31 cellular contexts compared by ENCODE assay signal in genomic region chr2:216231867-216232266, GRCh38.
"Had no signal": no experiment of that assay in that cellular context is flagged by ENCODE, and none has a peak within 500 bp of the region (broad histone marks: within the 10 kb centered on the region; RNA-seq: fewer than 3 reads in every experiment).

No MANE protein-coding gene starts in this region.

- H3K4me1 ChIP-seq: body of pancreas, breast epithelium had no signal

- DNase-seq: activated CD4-positive, alpha-beta memory T cell treated with anti-CD3 and anti-CD28 coated beads, Interleukin-2, amount 10 ng/mL, durations not matched to agents 7 days and 5 days; activated CD4-positive, alpha-beta T cell treated with anti-CD3 and anti-CD28 coated beads for 1 hour; activated CD4-positive, alpha-beta T cell treated with anti-CD3 and anti-CD28 coated beads for 36 hours; activated CD4-positive, alpha-beta T cell treated with anti-CD3 and anti-CD28 coated beads for 48 hours; activated CD4-positive, alpha-beta T cell treated with anti-CD3 and anti-CD28 coated beads, Interleukin-2, amount 10 ng/mL, durations not matched to agents 7 days and 5 days; activated CD4-positive, alpha-beta T cell treated with anti-CD3 and anti-CD28 coated beads, Interleukin-2, amount 50 U/mL, for 48 hours; activated CD4-positive, CD25-positive, alpha-beta regulatory T cell; activated CD8-positive, alpha-beta memory T cell treated with anti-CD3 and anti-CD28 coated beads, Interleukin-2, amount 10 ng/mL, durations not matched to agents 7 days and 5 days; activated effector memory CD4-positive, alpha-beta T cell treated with Interleukin-2 at 50 U/mL for 16 hours; activated gamma-delta T cell; activated naive CD4-positive, alpha-beta T cell treated with anti-CD3 and anti-CD28 coated beads, Interleukin-2, amount 10 ng/mL, durations not matched to agents 7 days and 5 days; activated naive CD4-positive, alpha-beta T cell treated with Interleukin-2 at 50 U/mL for 16 hours; activated naive CD8-positive, alpha-beta T cell treated with anti-CD3 and anti-CD28 coated beads, Interleukin-2, amount 10 ng/mL, durations not matched to agents 7 days and 5 days; activated naive CD8-positive, alpha-beta T cell treated with anti-CD3 and anti-CD28 coated beads, Interleukin-2, amount 50 U/mL, for 24 hours; activated T-cell treated with anti-CD3 and anti-CD28 coated beads, Interleukin-2, amount 50 U/mL, for 24 hours; activated T-cell treated with anti-CD3 and anti-CD28 coated beads, Interleukin-2, amount 50 U/mL, for 48 hours; amygdala; anterior cingulate cortex; body of pancreas; brain microvascular endothelial cell; central memory CD4-positive, alpha-beta T cell; T-helper 1 cell; T-helper 2 cell; T-helper 9 cell had no signal

- H3K27me3 ChIP-seq: body of pancreas, brain microvascular endothelial cell, breast epithelium had no signal

- H3K27ac ChIP-seq: body of pancreas, brain microvascular endothelial cell, breast epithelium, VCaP had no signal

- H3K4me3 ChIP-seq: body of pancreas, breast epithelium had no signal

- FAIRE-seq: astrocyte, TTC549 had no signal

- H3K36me3 ChIP-seq: brain microvascular endothelial cell, breast epithelium had no signal

- ATAC-seq: activated CD4-positive, alpha-beta T cell treated with anti-CD3 and anti-CD28 coated beads for 36 hours; activated CD4-positive, CD25-positive, alpha-beta regulatory T cell treated with anti-CD3 and anti-CD28 coated beads, Interleukin-2, amount 50 U/mL, for 24 hours; activated CD8-positive, alpha-beta memory T cell treated with anti-CD3 and anti-CD28 coated beads, Interleukin-2, amount 10 ng/mL, durations not matched to agents 7 days and 5 days; activated CD8-positive, alpha-beta T cell treated with anti-CD3 and anti-CD28 coated beads, Interleukin-2, amount 10 ng/mL, durations not matched to agents 7 days and 5 days; activated naive CD8-positive, alpha-beta T cell treated with anti-CD3 and anti-CD28 coated beads, Interleukin-2, amount 50 U/mL, for 24 hours; body of pancreas; WTC11 had no signal
